In the genomic region with DNA sequence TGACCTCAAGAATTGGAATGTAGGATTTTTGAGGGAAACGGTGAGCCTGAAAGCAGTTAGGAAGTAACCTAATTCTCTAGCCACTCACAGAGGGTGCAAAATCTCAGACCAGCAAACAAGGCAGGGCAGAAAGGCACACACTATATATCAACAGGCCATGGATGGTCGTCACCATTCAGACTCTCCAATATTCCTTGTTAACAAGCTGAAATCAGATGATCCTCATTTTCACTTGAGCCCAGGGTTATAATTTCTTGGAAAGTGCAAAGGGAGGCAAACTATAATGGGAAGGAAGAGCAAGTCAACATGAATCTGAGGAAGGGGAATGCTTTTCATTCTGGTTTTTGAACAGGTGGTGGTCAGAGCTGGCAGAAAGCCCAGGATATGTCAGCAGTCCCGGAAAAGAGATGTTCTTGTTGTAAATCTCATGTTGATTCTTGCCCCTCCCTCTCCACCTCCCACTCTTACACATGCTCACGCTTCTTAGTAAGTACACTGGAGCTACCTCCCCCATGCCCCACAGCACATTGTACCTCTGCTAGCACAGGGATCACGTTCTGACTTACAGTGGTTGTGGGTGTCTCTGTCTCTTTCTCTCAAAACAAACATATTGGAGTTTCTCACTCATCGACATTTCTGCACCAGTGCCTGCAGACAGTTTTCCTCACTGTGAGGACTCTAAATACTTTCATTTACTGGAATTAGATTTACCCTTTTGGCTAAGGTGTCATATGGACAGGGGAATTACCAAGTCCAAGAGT, we compare ENCODE assay signal across 9 cellular contexts.
DNase-seq lines count a peak whose midpoint lies in the region; ATAC-seq, FAIRE-seq and TF ChIP-seq lines count a peak whose summit lies in the region.
"Had no signal": no experiment of that assay in that cellular context is flagged by ENCODE, and none has a peak within 500 bp of the region (broad histone marks: within the 10 kb centered on the region; RNA-seq: fewer than 3 reads in every experiment).

No MANE protein-coding gene starts in this region.

- no peak overlapping the region for H3K14ac ChIP-seq in H1 (ENCODE audit: insufficient read length)

- H3K23me2 ChIP-seq in H1 (ENCODE audit: low read depth, low read length) = no peaks in the 10 kb centered on the region; the same call in 1 of the 2 replicates

- H4K5ac ChIP-seq in H1 (ENCODE audit: insufficient read length, low read depth, low read length) (no peak overlapping the region), mesendoderm (ENCODE audit: low read length) (no peak overlapping the region)

- H3K9me3 ChIP-seq in H1 (ENCODE audit: insufficient read depth in 2 of 2, low read depth in 1 of 2, low read length in 1 of 2) = no peaks in the 10 kb centered on the region
- H3K9me3 ChIP-seq in small intestine (ENCODE audit: control insufficient read depth, low read depth) = no peaks in the 10 kb centered on the region

- no peaks in the 10 kb centered on the region for H4K20me1 ChIP-seq in H1 (replicated peaks in 1 of 2; ENCODE audit: control insufficient read depth in 1 of 2, insufficient read depth in 2 of 2, low read length in 2 of 2)

- H3K36me3 ChIP-seq in H1 (ENCODE audit: control insufficient read depth in 2 of 4, insufficient read depth in 4 of 4, low read length in 3 of 4) (no peaks in the 10 kb centered on the region), small intestine (ENCODE audit: control insufficient read depth in 2 of 2, insufficient read depth in 2 of 2, low read length in 2 of 2) (no peaks in the 10 kb centered on the region), mesendoderm (ENCODE audit: control insufficient read depth, insufficient read depth, low read length) (no peaks in the 10 kb centered on the region)

- H3K23ac ChIP-seq in H1 (ENCODE audit: insufficient read length) = no peak overlapping the region
- no peak overlapping the region for H3K23ac ChIP-seq in mesendoderm (ENCODE audit: low read length)

- no peak for TF ChIP-seq RAD21 in H1 (IDR thresholded peaks at IDR 0.05 in 1 of 2, conservative IDR thresholded peaks at IDR 0.05 in 1 of 2; ENCODE audit: low read depth in 2 of 2, low read length in 2 of 2)

- no peaks in the 10 kb centered on the region for H3K27me3 ChIP-seq in H1 (replicated peaks in 1 of 4; ENCODE audit: control insufficient read depth in 3 of 4, extremely low read depth in 1 of 4, insufficient read depth in 3 of 4, low read length in 3 of 4)
- H3K27me3 ChIP-seq in small intestine (ENCODE audit: control insufficient read depth in 2 of 2, insufficient read depth in 2 of 2, low read length in 2 of 2) = no peaks in the 10 kb centered on the region
- H3K27me3 ChIP-seq in mesendoderm (ENCODE audit: insufficient read depth, low read length, poor library complexity) = no peaks in the 10 kb centered on the region

- H3K56ac ChIP-seq in H1 (replicated peaks; ENCODE audit: insufficient read length, low read depth, low read length) (no peak overlapping the region), mesendoderm (ENCODE audit: low read length) (no peak overlapping the region)

- no peak for ATAC-seq in GM18520 (IDR thresholded peaks at IDR 0.05; ENCODE audit: unreplicated experiment)

- peak overlapping the region; percentile 81 for H3K27ac Mint-ChIP-seq in T-helper 2 cell treated with Interferon-gamma antibody and Interleukin-4, amounts not matched to agents 5 μg/mL and 100 μg/mL, for 36 hours

- POLR2A ChIA-PET in HEK293T (lab: Yijun Ruan, JAX) = no interaction called here
- POLR2A ChIA-PET in H1 (lab: Charles Lee; ENCODE audit: partially characterized antibody) = no interaction called here

- no peak for TF ChIP-seq EP300 in H1 (IDR thresholded peaks at IDR 0.05; ENCODE audit: borderline replicate concordance in 1 of 2, low read depth in 2 of 2, low read length in 2 of 2)

- WGBS in H1 (ENCODE audit: extremely low coverage in 1 of 2, insufficient coverage in 1 of 2, insufficient read length in 1 of 2, insufficient replicate concordance in 2 of 2, low coverage in 1 of 2, low lambda C conversion rate in 2 of 2, missing lambda C conversion rate in 1 of 2), 2 experiments = 89% methylated on average over 5 of the region's 6 CpGs; no CpG with 5 or more reads in 1 of the 2 experiments
- WGBS in small intestine, 3 donors = 29 to 31% (median 30%) methylated on average over 6 of the region's 6 CpGs
- no CpG with 5 or more reads among the region's 6 CpGs for WGBS in mesendoderm (ENCODE audit: extremely low coverage, insufficient coverage, low lambda C conversion rate)

- H3K4me1 Mint-ChIP-seq in T-helper 2 cell treated with Interferon-gamma antibody and Interleukin-4, amounts not matched to agents 5 μg/mL and 100 μg/mL, for 36 hours (ENCODE audit: low read depth) = peaks cover 60% of the 10 kb centered on the region

- H3K4me2 ChIP-seq in H1 (ENCODE audit: insufficient read depth in 1 of 2, low read depth in 2 of 2, low read length in 2 of 2) (no peak overlapping the region), mesendoderm (ENCODE audit: low read length) (no peak overlapping the region)

- H2AFZ ChIP-seq in H1 (ENCODE audit: low read length) = 0 out of 2 replicates have a peak overlapping the region, but pooled peaks have one; percentile 46

- peak overlapping the region; percentile 65; the same call in 1 of the 2 replicates for H3K4me3 ChIP-seq in GM08714 (ENCODE audit: low read length)
- no peak overlapping the region for H3K4me3 ChIP-seq in H1 (ENCODE audit: extremely low read depth in 1 of 4, insufficient read depth in 2 of 4, low read depth in 3 of 4, low read length in 4 of 4)
- H3K4me3 ChIP-seq in small intestine (ENCODE audit: low read depth in 1 of 2, low read length in 2 of 2) = no peak overlapping the region
- H3K4me3 ChIP-seq in mesendoderm (ENCODE audit: low read length) = no peak overlapping the region

- peaks cover 19% of the 10 kb centered on the region for H3K36me3 Mint-ChIP-seq in T-helper 2 cell treated with Interferon-gamma antibody and Interleukin-4, amounts not matched to agents 5 μg/mL and 100 μg/mL, for 36 hours (ENCODE audit: low read depth)

- no peak overlapping the region for H4K91ac ChIP-seq in H1 (replicated peaks; ENCODE audit: insufficient read length, low read length)

- H3K27me3 Mint-ChIP-seq in T-helper 2 cell treated with Interferon-gamma antibody and Interleukin-4, amounts not matched to agents 5 μg/mL and 100 μg/mL, for 36 hours (ENCODE audit: low read depth) = no peaks in the 10 kb centered on the region

- peak overlapping the region; percentile 80 for H2BK12ac ChIP-seq in H1 (ENCODE audit: low read depth, low read length)

- H2BK15ac ChIP-seq in H1 (ENCODE audit: low read length) (peak overlapping the region; percentile 6; the same call in 1 of the 2 replicates), mesendoderm (replicated peaks; ENCODE audit: low read depth) (no peak overlapping the region)

- H3K9me3 Mint-ChIP-seq in T-helper 2 cell treated with Interferon-gamma antibody and Interleukin-4, amounts not matched to agents 5 μg/mL and 100 μg/mL, for 36 hours = peaks cover 25% of the 10 kb centered on the region

- peak overlapping the region; percentile 80 for H3K4me3 Mint-ChIP-seq in T-helper 2 cell treated with Interferon-gamma antibody and Interleukin-4, amounts not matched to agents 5 μg/mL and 100 μg/mL, for 36 hours
- H3K4me3 Mint-ChIP-seq: IgD-negative memory B cell had no signal

- H4K8ac ChIP-seq in H1 (ENCODE audit: extremely low read depth, insufficient read depth, low read length) (no peak overlapping the region), mesendoderm (ENCODE audit: low read depth, low read length) (no peak overlapping the region)

- H3K4me1 ChIP-seq in H1 (replicated peaks in 1 of 4; ENCODE audit: control insufficient read depth in 3 of 4, insufficient read depth in 4 of 4, low read length in 3 of 4) (no peaks in the 10 kb centered on the region; a peak in 2 of 7 replicates), small intestine (ENCODE audit: control insufficient read depth in 2 of 2, insufficient read depth in 1 of 2, low read depth in 1 of 2, low read length in 1 of 2) (peaks cover 0 to 6% of the 10 kb centered on the region in 2 donors), mesendoderm (ENCODE audit: control insufficient read depth, low read depth, low read length) (no peaks in the 10 kb centered on the region)

- 0 out of 2 replicates have a peak overlapping the region, but pooled peaks have one; percentile 43 for H2BK20ac ChIP-seq in H1 (ENCODE audit: low read length)

- no peak for TF ChIP-seq CTCF in H1 (IDR thresholded peaks at IDR 0.05; ENCODE audit: control extremely low read depth in 1 of 3, insufficient read depth in 1 of 3, low read depth in 1 of 3, low read length in 3 of 3)

- H3K9ac ChIP-seq in H1 (replicated peaks in 1 of 4; ENCODE audit: extremely low read depth in 1 of 4, low read depth in 3 of 4, low read length in 3 of 4) = no peak overlapping the region
- H3K9ac ChIP-seq in mesendoderm (ENCODE audit: low read length) = no peak overlapping the region

- no peak overlapping the region for H3K18ac ChIP-seq in H1 (ENCODE audit: extremely low read depth, low read length)
- no peak overlapping the region for H3K18ac ChIP-seq in mesendoderm (ENCODE audit: low read length)

- H3K79me1 ChIP-seq in H1 (ENCODE audit: low read depth, low read length) (no peaks in the 10 kb centered on the region), mesendoderm (ENCODE audit: low read length) (no peaks in the 10 kb centered on the region)

- H3K79me2 ChIP-seq in H1 (ENCODE audit: control insufficient read depth in 1 of 2, insufficient read depth in 2 of 2, low read length in 2 of 2) (no peaks in the 10 kb centered on the region), mesendoderm (ENCODE audit: control insufficient read depth, insufficient read depth, low read length) (no peaks in the 10 kb centered on the region)

- no peak overlapping the region for H3K27ac ChIP-seq in H1 (ENCODE audit: low read depth, low read length)
- H3K27ac ChIP-seq in small intestine (ENCODE audit: low read depth in 1 of 2, low read length in 1 of 2) = peak overlapping the region; percentile 29 to 52
- no peak overlapping the region for H3K27ac ChIP-seq in mesendoderm (ENCODE audit: low read depth, low read length)

- H2AK5ac ChIP-seq in H1 (ENCODE audit: low read depth, low read length) (0 out of 2 replicates have a peak overlapping the region, but pooled peaks have one; percentile 56), mesendoderm (ENCODE audit: low read length) (no peak overlapping the region)

- H2BK120ac ChIP-seq in H1 (replicated peaks; ENCODE audit: low read depth, low read length) (no peak overlapping the region), mesendoderm (ENCODE audit: low read depth, low read length) (no peak overlapping the region)

- no peak overlapping the region for H3K4ac ChIP-seq in H1 (replicated peaks; ENCODE audit: insufficient read length, low read depth, low read length)
- H3K4ac ChIP-seq in mesendoderm (ENCODE audit: low read depth, low read length) = no peak overlapping the region

- TF ChIP-seq POLR2A in H1 (IDR thresholded peaks at IDR 0.05; ENCODE audit: control extremely low read depth in 1 of 2, low read depth in 2 of 2, low read length in 2 of 2) = no peak

- no peak for DNase-seq in HEK293T (ENCODE audit: extremely low spot score)
- DNase-seq in NCI-H1105 (lab: John Stamatoyannopoulos, UW) = peak; percentile 94
- DNase-seq in T-helper 2 cell treated with Interferon-gamma antibody and Interleukin-4, amounts not matched to agents 5 μg/mL and 100 μg/mL, for 36 hours (ENCODE audit: low spot score) = peak; percentile 69
- no peak for DNase-seq in H1 (ENCODE audit: low read depth in 1 of 2, low spot score in 2 of 2)
- peak; percentile 64 for DNase-seq in small intestine
- DNase-seq in mesendoderm = no peak

- FAIRE-seq in H1 (lab: Jason Lieb, UNC) = no peak
- FAIRE-seq in small intestine (lab: Jason Lieb, UNC) = no peak

- CTCF ChIA-PET in HEK293T (lab: Yijun Ruan, JAX) (no interaction called here), H1 (lab: Charles Lee; ENCODE audit: partially characterized antibody) (interaction anchor here (0.8 kb wide), 1 partner anchor 11 kb away, joined by 4 read pairs; no protein-coding TSS in a partner anchor)

- H2BK5ac ChIP-seq in H1 (ENCODE audit: low read depth, low read length) (peak overlapping the region; percentile 76; the same call in 1 of the 2 replicates), mesendoderm (ENCODE audit: low read length) (no peak overlapping the region)

Comparison
In these comparisons a context has a peak if more than half of its experiments do, and no peak if none do; other contexts are left out.
1. DNase-seq: peak in NCI-H1105 (single experiment), T-helper 2 cell treated with Interferon-gamma antibody and Interleukin-4, amounts not matched to agents 5 μg/mL and 100 μg/mL, for 36 hours (single experiment) and small intestine (single experiment); none in HEK293T (single experiment), H1 (0 of 2) and mesendoderm (single experiment).
2. H3K27ac ChIP-seq: peak in small intestine (2 of 2); none in H1 (single experiment) and mesendoderm (single experiment).